ENCODE assay signal across 15 cellular contexts in the genomic region with DNA sequence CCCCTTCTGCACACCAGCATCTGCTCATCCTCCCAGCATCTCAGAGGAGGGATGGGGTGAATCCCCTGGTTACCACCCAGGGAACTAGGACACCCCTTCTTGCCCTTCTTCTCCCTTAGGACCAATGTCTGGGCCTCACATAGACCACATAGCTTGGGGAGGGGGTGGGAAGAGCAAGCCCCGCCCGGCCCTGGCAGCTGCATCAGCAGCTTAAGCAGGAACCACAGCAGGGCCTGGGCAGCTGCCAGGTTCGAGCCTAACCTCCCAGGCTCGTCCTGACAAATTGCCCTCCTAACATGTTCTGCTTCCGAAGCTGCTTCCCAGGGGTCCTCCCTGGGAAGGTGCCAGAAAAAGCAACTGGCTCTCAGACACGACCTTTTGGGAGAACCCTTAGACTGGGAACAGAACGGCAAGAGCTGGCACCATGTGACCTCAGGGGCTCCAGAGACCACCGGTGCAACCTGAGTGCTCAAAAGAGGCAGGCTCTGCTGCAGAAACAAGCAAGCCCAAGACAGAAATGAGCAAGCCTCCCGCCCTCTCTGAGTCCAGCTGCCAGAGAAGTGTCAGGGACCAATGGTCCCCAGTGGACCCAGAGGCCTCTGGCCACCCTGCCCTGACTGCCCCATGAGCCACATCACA. TPM values are rescaled to one million over a fixed set of nuclear protein-coding genes. Genes with fewer than 3 reads are reported as not detected.
DNase-seq lines count a peak whose midpoint lies in the region; ATAC-seq and TF ChIP-seq lines count a peak whose summit lies in the region.
"Had no signal": no experiment of that assay in that cellular context is flagged by ENCODE, and none has a peak within 500 bp of the region (broad histone marks: within the 10 kb centered on the region; RNA-seq: fewer than 3 reads in every experiment).

No MANE protein-coding gene starts in this region.

- no peak for TF ChIP-seq CTCF in C4-2B (conservative IDR thresholded peaks at IDR 0.05)
- no peak for TF ChIP-seq CTCF in HEK293 (tag by site-specific recombination; IDR thresholded peaks at IDR 0.05)
- TF ChIP-seq CTCF in HFFc6 (IDR thresholded peaks at IDR 0.05), result no peak
- TF ChIP-seq CTCF in GM13976 (IDR thresholded peaks at IDR 0.05; ENCODE audit: borderline replicate concordance, control extremely low read depth, extremely low read depth, insufficient read depth, missing control alignments), result no peak

- H3K4me1 Mint-ChIP-seq in HFFc6 (ENCODE audit: low read depth), result peaks cover 8% of the 10 kb centered on the region

- DNase-seq in SJCRH30 (peak; percentile 92 to 93), iris pigment epithelial cell (ENCODE audit: low read depth) (peak; percentile 34), HFFc6 (no peak), HuH-7 (ENCODE audit: low spot score) (no peak), GM13976 (ENCODE audit: low spot score) (no peak)
- DNase-seq: OCI-M1; stimulated activated CD4-positive, alpha-beta T cell treated with anti-CD3 and anti-CD28 coated beads, Interleukin-4, amount 100 ng/mL, for 4 hours; stimulated activated naive B cell treated with anti-CD40 and anti-IgM and Interleukin-4, amounts not matched to agents 10 μg/mL and 1 μg/mL and 100 μg/mL, for 72 hours; T-helper 1 cell had no signal

- H3K27ac ChIP-seq in C4-2B (peak overlapping the region; percentile 95), HEK293 (ENCODE audit: extremely low read depth, low read depth, low read length) (no peak overlapping the region), SJCRH30 (peak overlapping the region; percentile 9; the same call in 1 of the 2 replicates)

- POLR2A ChIA-PET in HEK293 (lab: Yijun Ruan, JAX), result interaction anchor here (0.5 kb wide), 1 partner anchor 267 kb away, joined by 4 read pairs; no protein-coding TSS in a partner anchor

- no peak overlapping the region for H3K4me3 Mint-ChIP-seq in HFFc6
- H3K4me3 Mint-ChIP-seq: activated naive CD8-positive, alpha-beta T cell; GM23338; natural killer cell treated with Interleukin-12 subunit alpha and Interleukin-12 subunit beta and Interleukin-15 and Interleukin-18, amount 100 ng/mL, for 72 hours; stimulated activated naive B cell treated with anti-CD40 and anti-IgM and Interleukin-4, amounts not matched to agents 10 μg/mL and 1 μg/mL and 100 μg/mL, for 72 hours had no signal

- no peak overlapping the region for H3K27ac Mint-ChIP-seq in HFFc6
- H3K27ac Mint-ChIP-seq: activated naive CD8-positive, alpha-beta T cell; GM23338; natural killer cell treated with Interleukin-12 subunit alpha and Interleukin-12 subunit beta and Interleukin-15 and Interleukin-18, amount 100 ng/mL, for 72 hours; stimulated activated naive B cell treated with anti-CD40 and anti-IgM and Interleukin-4, amounts not matched to agents 10 μg/mL and 1 μg/mL and 100 μg/mL, for 72 hours had no signal

- CTCF ChIA-PET in HEK293 (lab: Yijun Ruan, JAX), result interaction anchor here (0.7 to 1.7 kb wide), 4 partner anchors 9 to 76 kb away, joined by 3 to 9 read pairs (median 4); no protein-coding TSS in a partner anchor

- no peaks in the 10 kb centered on the region for H3K36me3 Mint-ChIP-seq in HFFc6 (ENCODE audit: low read depth)
- H3K36me3 Mint-ChIP-seq: activated naive CD8-positive, alpha-beta T cell; natural killer cell treated with Interleukin-12 subunit alpha and Interleukin-12 subunit beta and Interleukin-15 and Interleukin-18, amount 100 ng/mL, for 72 hours; stimulated activated naive B cell treated with anti-CD40 and anti-IgM and Interleukin-4, amounts not matched to agents 10 μg/mL and 1 μg/mL and 100 μg/mL, for 72 hours had no signal

- peaks cover 6% of the 10 kb centered on the region; the same call in 1 of the 2 replicates for H3K4me1 ChIP-seq in HEK293 (ENCODE audit: control insufficient read depth, insufficient read depth, low read length)
- H3K4me1 ChIP-seq in SJCRH30, result peaks cover 35% of the 10 kb centered on the region

- no peaks in the 10 kb centered on the region for H3K9me3 Mint-ChIP-seq in HFFc6
- H3K9me3 Mint-ChIP-seq: natural killer cell treated with Interleukin-12 subunit alpha and Interleukin-12 subunit beta and Interleukin-15 and Interleukin-18, amount 100 ng/mL, for 72 hours; stimulated activated naive B cell treated with anti-CD40 and anti-IgM and Interleukin-4, amounts not matched to agents 10 μg/mL and 1 μg/mL and 100 μg/mL, for 72 hours had no signal

- H3K27me3 Mint-ChIP-seq in HFFc6 (ENCODE audit: insufficient read depth), result peaks cover 10% of the 10 kb centered on the region; the same call in 1 of the 2 replicates
- H3K27me3 Mint-ChIP-seq: activated naive CD8-positive, alpha-beta T cell; natural killer cell treated with Interleukin-12 subunit alpha and Interleukin-12 subunit beta and Interleukin-15 and Interleukin-18, amount 100 ng/mL, for 72 hours; stimulated activated naive B cell treated with anti-CD40 and anti-IgM and Interleukin-4, amounts not matched to agents 10 μg/mL and 1 μg/mL and 100 μg/mL, for 72 hours had no signal

- no peak for ATAC-seq in GM21367 (IDR thresholded peaks at IDR 0.05; ENCODE audit: unreplicated experiment)
- ATAC-seq: natural killer cell treated with Interleukin-12 subunit alpha and Interleukin-12 subunit beta and Interleukin-15 and Interleukin-18, amount 100 ng/mL, for 72 hours; stimulated activated naive B cell treated with anti-CD40 and anti-IgM and Interleukin-4, amounts not matched to agents 10 μg/mL and 1 μg/mL and 100 μg/mL, for 72 hours had no signal

- in situ Hi-C loops in GM13976 (cut with MboI; ENCODE audit: low sequenced_read_pairs, unreplicated experiment), result no loop called here

- H3K36me3 ChIP-seq in HEK293 (ENCODE audit: control insufficient read depth in 2 of 2, insufficient read depth in 1 of 2, low read length in 2 of 2) (no peaks in the 10 kb centered on the region), SJCRH30 (no peaks in the 10 kb centered on the region)

- H3K9me3 ChIP-seq in HEK293 (ENCODE audit: control insufficient read depth, insufficient read depth, low read depth, low read length), result no peaks in the 10 kb centered on the region
- no peaks in the 10 kb centered on the region for H3K9me3 ChIP-seq in SJCRH30 (replicated peaks)

- H3K27me3 ChIP-seq in SJCRH30, result no peaks in the 10 kb centered on the region

- no peak overlapping the region for H3K4me3 ChIP-seq in HEK293 (ENCODE audit: low read depth, low read length)
- no peak overlapping the region for H3K4me3 ChIP-seq in SJCRH30
- H3K4me3 ChIP-seq: GM23338 had no signal

TF ChIP-seq in HEK293, 187 proteins besides CTCF, POLR2A, EP300 and RAD21:
- no peak for TF ChIP-seq SP3 (tag by site-specific recombination; IDR thresholded peaks at IDR 0.05)
- TF ChIP-seq ZNF174 (tag by site-specific recombination; IDR thresholded peaks at IDR 0.05), result no peak
- TF ChIP-seq, protein P1, sequence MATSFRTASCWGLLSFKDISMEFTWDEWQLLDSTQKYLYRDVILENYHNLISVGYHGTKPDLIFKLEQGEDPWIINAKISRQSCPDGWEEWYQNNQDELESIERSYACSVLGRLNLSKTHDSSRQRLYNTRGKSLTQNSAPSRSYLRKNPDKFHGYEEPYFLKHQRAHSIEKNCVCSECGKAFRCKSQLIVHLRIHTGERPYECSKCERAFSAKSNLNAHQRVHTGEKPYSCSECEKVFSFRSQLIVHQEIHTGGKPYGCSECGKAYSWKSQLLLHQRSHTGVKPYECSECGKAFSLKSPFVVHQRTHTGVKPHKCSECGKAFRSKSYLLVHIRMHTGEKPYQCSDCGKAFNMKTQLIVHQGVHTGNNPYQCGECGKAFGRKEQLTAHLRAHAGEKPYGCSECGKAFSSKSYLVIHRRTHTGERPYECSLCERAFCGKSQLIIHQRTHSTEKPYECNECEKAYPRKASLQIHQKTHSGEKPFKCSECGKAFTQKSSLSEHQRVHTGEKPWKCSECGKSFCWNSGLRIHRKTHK (tag by site-specific recombination; IDR thresholded peaks at IDR 0.05), result no peak
- 0 out of 2 replicates have a peak, but pooled peaks have one; percentile 14 for TF ChIP-seq KLF1 (tag by site-specific recombination; IDR thresholded peaks at IDR 0.05)
- TF ChIP-seq, protein P2, sequence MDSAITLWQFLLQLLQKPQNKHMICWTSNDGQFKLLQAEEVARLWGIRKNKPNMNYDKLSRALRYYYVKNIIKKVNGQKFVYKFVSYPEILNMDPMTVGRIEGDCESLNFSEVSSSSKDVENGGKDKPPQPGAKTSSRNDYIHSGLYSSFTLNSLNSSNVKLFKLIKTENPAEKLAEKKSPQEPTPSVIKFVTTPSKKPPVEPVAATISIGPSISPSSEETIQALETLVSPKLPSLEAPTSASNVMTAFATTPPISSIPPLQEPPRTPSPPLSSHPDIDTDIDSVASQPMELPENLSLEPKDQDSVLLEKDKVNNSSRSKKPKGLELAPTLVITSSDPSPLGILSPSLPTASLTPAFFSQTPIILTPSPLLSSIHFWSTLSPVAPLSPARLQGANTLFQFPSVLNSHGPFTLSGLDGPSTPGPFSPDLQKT (IDR thresholded peaks at IDR 0.05; ENCODE audit: borderline replicate concordance, low read depth, low read length), result no peak
- peak; percentile 91 for TF ChIP-seq ZNF341 (tag by site-specific recombination; IDR thresholded peaks at IDR 0.05; ENCODE audit: low read depth)
- TF ChIP-seq HOXA7 (CRISPR knock-in tag; IDR thresholded peaks at IDR 0.05; ENCODE audit: borderline replicate concordance), result no peak
- peak; percentile 72 for TF ChIP-seq GLIS1 (tag by site-specific recombination; IDR thresholded peaks at IDR 0.05)
- TF ChIP-seq HOXD13 (CRISPR knock-in tag; IDR thresholded peaks at IDR 0.05; ENCODE audit: borderline replicate concordance), result no peak
- TF ChIP-seq ZIC2 (tag by site-specific recombination; IDR thresholded peaks at IDR 0.05), result peak; percentile 26; the same call in 1 of the 2 replicates

RNA-seq across cellular contexts. Expression of a gene that starts 18.4 kb away (rescaled TPM):
- total RNA-seq in SJCRH30 (2014; rRNA removed; shearing (Covaris generic)), result 50.5 and 52.4 TPM in 2 replicates
- total RNA-seq in HFFc6 (2021; fragmentation: NEBNext Ultra II Directional; extraction: Animal tissue kit (Norgen Biotek cat#: 25700)), result 100 to 1,000 TPM; 128 to 151 (median 137) TPM

Comparison
In these comparisons a context has a peak if more than half of its experiments do, and no peak if none do; other contexts are left out.
1. DNase-seq: peak in SJCRH30 (2 of 2) and iris pigment epithelial cell (single experiment); none in HFFc6 (single experiment), HuH-7 (single experiment) and GM13976 (single experiment).